Comparison of ENCODE assay signal across 11 cellular contexts in genomic region chr5:154157483-154158378, GRCh38. TPM values are rescaled to one million over a fixed set of nuclear protein-coding genes. Genes with fewer than 3 reads are reported as not detected.
DNase-seq lines count a peak whose midpoint lies in the region; ATAC-seq and TF ChIP-seq lines count a peak whose summit lies in the region.
"Had no signal": no experiment of that assay in that cellular context is flagged by ENCODE, and none has a peak within 500 bp of the region (broad histone marks: within the 10 kb centered on the region; RNA-seq: fewer than 3 reads in every experiment).

No MANE protein-coding gene starts in this region.

- H3K4me3 ChIP-seq in fibroblast of villous mesenchyme (ENCODE audit: low read depth, low read length), result no peak overlapping the region
- no peak overlapping the region for H3K4me3 ChIP-seq in upper lobe of right lung
- no peak overlapping the region for H3K4me3 ChIP-seq in osteoblast (ENCODE audit: insufficient read depth, low read length)

- H3K27ac ChIP-seq in upper lobe of right lung, result no peak overlapping the region
- H3K27ac ChIP-seq in osteoblast (ENCODE audit: low read depth, low read length), result no peak overlapping the region

- H3K27me3 ChIP-seq in upper lobe of right lung (no peaks in the 10 kb centered on the region), osteoblast (ENCODE audit: insufficient read depth, low read length) (peaks cover 4% of the 10 kb centered on the region)

- no peak for ATAC-seq in upper lobe of right lung

- H3K9me3 ChIP-seq in upper lobe of right lung (no peaks in the 10 kb centered on the region), osteoblast (ENCODE audit: low read depth, low read length) (no peaks in the 10 kb centered on the region)

- no peak overlapping the region for H3K4me2 ChIP-seq in osteoblast (ENCODE audit: insufficient read depth, low read length)

- no peaks in the 10 kb centered on the region for H3K4me1 ChIP-seq in upper lobe of right lung
- no peaks in the 10 kb centered on the region for H3K4me1 ChIP-seq in osteoblast (ENCODE audit: insufficient read depth, low read length)

- DNase-seq in stimulated activated CD4-positive, alpha-beta T cell treated with anti-CD3 and anti-CD28 coated beads, Interleukin-15, amount 100 ng/mL, for 24 hours, result peak; percentile 4
- DNase-seq in stimulated activated CD4-positive, alpha-beta T cell treated with anti-CD3 and anti-CD28 coated beads, Interleukin-4, amount 100 ng/mL, for 24 hours, result no peak
- DNase-seq in SK-MEL-5 (ENCODE audit: low read depth, low spot score) (peak; percentile 27), fibroblast of villous mesenchyme (ENCODE audit: low read depth) (no peak), upper lobe of right lung (no peak), amniotic stem cell (lab: John Stamatoyannopoulos, UW) (no peak), osteoblast (ENCODE audit: insufficient read length, low spot score, missing footprints) (no peak), NCI-H2029 (lab: John Stamatoyannopoulos, UW) (no peak)
- DNase-seq: activated effector memory CD4-positive, alpha-beta T cell treated with Interleukin-2 at 50 U/mL for 16 hours; naive B cell; NCI-H1417 treated with DMSO at 0.1 percent for 48 hours had no signal

- TF ChIP-seq CTCF in fibroblast of villous mesenchyme (IDR thresholded peaks at IDR 0.05; ENCODE audit: insufficient read depth, low read depth, low read length) (peak; percentile 43), upper lobe of right lung (IDR thresholded peaks at IDR 0.05) (peak; percentile 27), osteoblast (IDR thresholded peaks at IDR 0.05; ENCODE audit: extremely low read depth, low read depth, low read length) (no peak)

- no peaks in the 10 kb centered on the region for H3K79me2 ChIP-seq in osteoblast (ENCODE audit: insufficient read depth, low read length)

- H2AFZ ChIP-seq in osteoblast (ENCODE audit: low read length), result no peak overlapping the region

- H3K36me3 ChIP-seq in upper lobe of right lung (no peaks in the 10 kb centered on the region), osteoblast (ENCODE audit: insufficient read depth, low read length) (no peaks in the 10 kb centered on the region)

- intact Hi-C loops in upper lobe of right lung (cut with DNase I), result no loop called here

- in situ Hi-C loops in SK-MEL-5 (cut with HindIII; ENCODE audit: low pct_unique_long_range_greater_than_20kb, low sequenced_read_pairs), result no loop called here

- H4K20me1 ChIP-seq in osteoblast (ENCODE audit: insufficient read depth, low read length), result no peaks in the 10 kb centered on the region

RNA-seq across cellular contexts. Expression of gene GALNT10, which starts 32.8 kb away (rescaled TPM):
- 8.7 and 11.0 TPM in 2 replicates for total RNA-seq in SK-MEL-5 (2014; rRNA removed; shearing (Covaris generic))
- polyA plus RNA-seq in SK-MEL-5 (2015; cell fraction: cytosol; rRNA removed), result 11.9 and 13.8 TPM in 2 replicates
- polyA plus RNA-seq in SK-MEL-5 (2015; cell fraction: nucleus; rRNA removed), result 10.9 and 12.0 TPM in 2 replicates
- total RNA-seq in fibroblast of villous mesenchyme (40.6 and 57.7 TPM in 2 replicates), upper lobe of right lung (93.8 TPM), osteoblast (62.2 and 84.0 TPM in 2 replicates)

Comparison
In these comparisons a context has a peak if more than half of its experiments do, and no peak if none do; other contexts are left out.
1. DNase-seq: peak in stimulated activated CD4-positive, alpha-beta T cell treated with anti-CD3 and anti-CD28 coated beads, Interleukin-15, amount 100 ng/mL, for 24 hours (single experiment) and SK-MEL-5 (single experiment); none in stimulated activated CD4-positive, alpha-beta T cell treated with anti-CD3 and anti-CD28 coated beads, Interleukin-4, amount 100 ng/mL, for 24 hours (single experiment), fibroblast of villous mesenchyme (single experiment), upper lobe of right lung (single experiment), amniotic stem cell (single experiment), osteoblast (single experiment) and NCI-H2029 (single experiment).